ENCODE assay signal across 1 cellular context in genomic region chr13:51923983-51924539, GRCh38.
TF ChIP-seq lines count a peak whose summit lies in the region.

No MANE protein-coding gene starts in this region.

TF ChIP-seq in H1, 55 proteins besides CTCF, POLR2A, EP300 and RAD21:
- TF ChIP-seq E2F6 (IDR thresholded peaks at IDR 0.05) (no peak), KDM1A (IDR thresholded peaks at IDR 0.05; ENCODE audit: borderline replicate concordance, low read length) (0 out of 2 replicates have a peak, but pooled peaks have one; percentile 45)
